7 cellular contexts compared by ENCODE assay signal in genomic region chr3:45034612-45035252, GRCh38. TPM values are rescaled to one million over a fixed set of nuclear protein-coding genes. Genes with fewer than 3 reads are reported as not detected.
DNase-seq lines count a peak whose midpoint lies in the region; ATAC-seq and TF ChIP-seq lines count a peak whose summit lies in the region.

No MANE protein-coding gene starts in this region.

- TF ChIP-seq POLR2A in stomach (IDR thresholded peaks at IDR 0.05): no peak

- no peak overlapping the region for H3K4me3 ChIP-seq in stomach

- no peak for DNase-seq in T-helper 17 cell
- DNase-seq in left ventricle myocardium superior: peak; percentile 76
- peak; percentile 43 for DNase-seq in stomach
- DNase-seq in DMS79 treated with DMSO at 0.1 percent for 48 hours (lab: John Stamatoyannopoulos, UW): no peak
- no peak for DNase-seq in foreskin keratinocyte

- peak overlapping the region; percentile 87 for H3K4me3 Mint-ChIP-seq in T-helper 17 cell

- H3K27ac ChIP-seq in stomach (peak overlapping the region in 4 of 5 donors; percentile 20 to 71 (median 70)), foreskin keratinocyte (no peak overlapping the region)

- H3K36me3 ChIP-seq in stomach: no peaks in the 10 kb centered on the region

- ATAC-seq in HG02642 (IDR thresholded peaks at IDR 0.05; ENCODE audit: poor library complexity, unreplicated experiment) (peak; percentile 35), T-helper 17 cell (no peak), left ventricle myocardium superior (peak; percentile 56), foreskin keratinocyte (no peak), esophagus mucosa (no peak)

- peaks cover 42% of the 10 kb centered on the region for H3K27me3 Mint-ChIP-seq in T-helper 17 cell

- H3K4me1 ChIP-seq in stomach: peaks cover 17 to 45% (median 32%) of the 10 kb centered on the region in 4 donors
- peaks cover 1% of the 10 kb centered on the region for H3K4me1 ChIP-seq in foreskin keratinocyte

- H3K27me3 ChIP-seq in stomach (peaks cover 0 to 8% (median 0%) of the 10 kb centered on the region in 3 donors), foreskin keratinocyte (peaks cover 4% of the 10 kb centered on the region)

- H3K9me3 ChIP-seq in T-helper 17 cell (ENCODE audit: control insufficient read depth, low read length, poor library complexity, severe bottlenecking) (no peaks in the 10 kb centered on the region), stomach (no peaks in the 10 kb centered on the region)

- H3K4me1 Mint-ChIP-seq in T-helper 17 cell: peaks cover 31% of the 10 kb centered on the region

- intact Hi-C loops in left ventricle myocardium superior (cut with micrococcal nuclease) (no loop called here), stomach (cut with DNase I; ENCODE audit: low total_unique reads) (loop anchor here (10.0 kb wide), 1 partner anchor 460 kb away; no protein-coding TSS in a partner anchor)

- no peak for TF ChIP-seq EP300 in stomach (IDR thresholded peaks at IDR 0.05)

- peaks cover 2% of the 10 kb centered on the region for H3K36me3 Mint-ChIP-seq in T-helper 17 cell (ENCODE audit: low read depth)

- WGBS in stomach, 5 donors: 68 to 75% (median 72%) methylated on average over 3 of the region's 3 CpGs

- TF ChIP-seq CTCF in stomach (IDR thresholded peaks at IDR 0.05) (no peak), foreskin keratinocyte (conservative IDR thresholded peaks at IDR 0.05) (no peak)

- H3K27ac Mint-ChIP-seq in T-helper 17 cell: peak overlapping the region; percentile 66

RNA-seq across cellular contexts. Expression of gene CLEC3B, which starts 8.6 kb away (rescaled TPM):
- total RNA-seq in T-helper 17 cell: under 1 TPM in 1 of 2 donors, not detected in 1; 0.99 TPM
- total RNA-seq in left ventricle myocardium superior: 68.0 TPM
- 100 to 1,000 TPM in 1 of 5 donors, 10 to 100 TPM in 2, not detected in 2; 25.4 to 199 (median 73.6) TPM for total RNA-seq in stomach
- polyA plus RNA-seq in stomach: 10 to 100 TPM; 16.7 to 29.7 (median 24.0) TPM
- total RNA-seq in foreskin keratinocyte: not detected in 2 replicates
- polyA plus RNA-seq in foreskin keratinocyte: not detected in 2 replicates
- 3.1 TPM for total RNA-seq in esophagus mucosa

RNA-seq across cellular contexts. Expression of gene EXOSC7, which starts 58.7 kb away (rescaled TPM):
- total RNA-seq in T-helper 17 cell (10 to 100 TPM; 36.5 to 36.9 TPM), left ventricle myocardium superior (25.0 TPM), stomach (10 to 100 TPM; 29.5 to 57.4 (median 45.5) TPM), foreskin keratinocyte (63.3 and 66.8 TPM in 2 replicates), esophagus mucosa (32.5 TPM)
- polyA plus RNA-seq in stomach (10 to 100 TPM; 34.9 to 46.2 (median 39.7) TPM), foreskin keratinocyte (71.8 and 78.1 TPM in 2 replicates)

RNA-seq across cellular contexts. Expression of gene ZDHHC3, which starts 58.8 kb away (rescaled TPM):
- 10 to 100 TPM; 43.5 to 51.4 TPM for total RNA-seq in T-helper 17 cell
- 39.1 TPM for total RNA-seq in left ventricle myocardium superior
- total RNA-seq in stomach: 100 to 1,000 TPM in 1 of 5 donors, 10 to 100 TPM in 4; 77.2 to 140 (median 78.8) TPM
- 10 to 100 TPM; 29.8 to 60.2 (median 33.7) TPM for polyA plus RNA-seq in stomach
- 80.5 and 84.2 TPM in 2 replicates for total RNA-seq in foreskin keratinocyte
- polyA plus RNA-seq in foreskin keratinocyte: 63.5 and 73.5 TPM in 2 replicates
- total RNA-seq in esophagus mucosa: 72.3 TPM

Comparison
In these comparisons a context has a peak if more than half of its experiments do, and no peak if none do; other contexts are left out.
1. ATAC-seq: peak in HG02642 (single experiment) and left ventricle myocardium superior (single experiment); none in T-helper 17 cell (single experiment), foreskin keratinocyte (single experiment) and esophagus mucosa (single experiment).
2. DNase-seq: peak in left ventricle myocardium superior (single experiment) and stomach (single experiment); none in T-helper 17 cell (0 of 3), DMS79 treated with DMSO at 0.1 percent for 48 hours (single experiment) and foreskin keratinocyte (0 of 2).